ENCODE assay signal across 1 cellular context in genomic region chr4:122832732-122833131, GRCh38.
TF ChIP-seq lines count a peak whose summit lies in the region.

No MANE protein-coding gene starts in this region.

TF ChIP-seq in GM23338, 12 proteins besides CTCF, POLR2A, EP300 and RAD21 (continued from another document):
- no peak for TF ChIP-seq ZNF462 (CRISPR knock-in tag; IDR thresholded peaks at IDR 0.05)
- no peak for TF ChIP-seq NANOG (IDR thresholded peaks at IDR 0.05; ENCODE audit: borderline replicate concordance)
